ENCODE assay signal across 1 cellular context in genomic region chr11:534197-534591, GRCh38.
TF ChIP-seq lines count a peak whose summit lies in the region.

No MANE protein-coding gene starts in this region.

TF ChIP-seq in H1, 55 proteins besides CTCF, POLR2A, EP300 and RAD21:
- no peak for TF ChIP-seq SP4 (IDR thresholded peaks at IDR 0.05; ENCODE audit: low read length)
- TF ChIP-seq GABPA (IDR thresholded peaks at IDR 0.05; ENCODE audit: borderline replicate concordance, insufficient read depth, low read length), result 0 out of 2 replicates have a peak, but pooled peaks have one; percentile 9
